In the genomic region with DNA sequence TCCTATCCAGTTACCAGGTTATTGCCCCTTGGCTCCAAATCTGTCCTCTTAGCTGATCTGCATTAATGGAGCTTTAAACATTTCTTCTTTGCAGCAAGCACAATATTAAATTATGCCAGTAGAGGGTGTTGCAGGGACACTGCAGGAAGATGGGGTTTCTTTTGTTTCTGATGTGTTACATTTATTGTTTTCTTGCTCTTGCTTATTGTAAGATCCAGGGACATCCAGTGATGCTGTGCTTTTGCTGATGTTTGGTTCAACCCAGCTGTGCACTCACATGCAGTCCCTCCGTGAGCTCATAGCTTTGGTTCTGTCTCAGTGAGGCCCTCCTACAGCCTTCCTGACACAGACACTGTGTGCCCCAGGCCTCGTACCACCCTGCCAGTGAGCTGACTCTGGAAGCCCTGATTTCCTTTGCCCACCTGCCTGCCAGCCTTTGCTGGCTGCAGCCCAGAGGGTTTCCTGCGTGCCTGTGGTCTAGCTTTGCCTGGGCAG, we compare ENCODE assay signal across 8 cellular contexts.
DNase-seq lines count a peak whose midpoint lies in the region; ATAC-seq and TF ChIP-seq lines count a peak whose summit lies in the region.

No MANE protein-coding gene starts in this region.

- H3K4me3 ChIP-seq in NT2/D1 (ENCODE audit: insufficient read length, low read depth), result no peak overlapping the region
- no peak overlapping the region for H3K4me3 ChIP-seq in cardiac fibroblast (replicated peaks in 1 of 2; ENCODE audit: low read depth in 2 of 2, low read length in 2 of 2)
- H3K4me3 ChIP-seq in stomach, result no peak overlapping the region

- H3K9me3 ChIP-seq in NT2/D1 (ENCODE audit: insufficient read depth, low read length), result no peaks in the 10 kb centered on the region
- H3K9me3 ChIP-seq in stomach, result no peaks in the 10 kb centered on the region

- intact Hi-C loops in stomach (cut with DNase I; ENCODE audit: low total_unique reads), result loop anchor here (10.0 kb wide), 1 partner anchor 462 kb away; no protein-coding TSS in a partner anchor

- H3K27me3 ChIP-seq in NT2/D1 (ENCODE audit: insufficient read depth, insufficient read length) (no peaks in the 10 kb centered on the region), stomach (no peaks in the 10 kb centered on the region)

- H3K4me1 ChIP-seq in NT2/D1 (ENCODE audit: insufficient read depth, insufficient read length), result no peaks in the 10 kb centered on the region
- peaks cover 0 to 4% (median 0%) of the 10 kb centered on the region in 4 donors for H3K4me1 ChIP-seq in stomach

- in situ Hi-C loops in G401 (cut with HindIII; ENCODE audit: low sequenced_read_pairs), result no loop called here

- H3K36me3 ChIP-seq in NT2/D1 (ENCODE audit: insufficient read depth, insufficient read length, low read length) (no peaks in the 10 kb centered on the region), stomach (no peaks in the 10 kb centered on the region)

- H3K9ac ChIP-seq in NT2/D1 (ENCODE audit: insufficient read length, low read depth), result no peak overlapping the region

- DNase-seq in G401 (ENCODE audit: low spot score), result peak; percentile 84
- DNase-seq in HT-29 (ENCODE audit: low spot score), result peak; percentile 60
- peak; percentile 27 for DNase-seq in NT2/D1 (ENCODE audit: low read depth, low spot score)
- peak; percentile 74 to 76 for DNase-seq in cardiac fibroblast (ENCODE audit: low read depth in 2 of 2)
- peak; percentile 63 for DNase-seq in iris pigment epithelial cell (ENCODE audit: low read depth)
- DNase-seq in stomach, result no peak

- no peak for TF ChIP-seq EP300 in stomach (IDR thresholded peaks at IDR 0.05)

- WGBS in stomach, 5 donors, result 59 to 69% (median 62%) methylated on average over 3 of the region's 3 CpGs

- TF ChIP-seq CTCF in cardiac fibroblast (IDR thresholded peaks at IDR 0.05; ENCODE audit: low read depth, low read length), result peak; percentile 80
- TF ChIP-seq CTCF in stomach (IDR thresholded peaks at IDR 0.05), result peak in 5 of 7 experiments; percentile 43 to 52 (median 50)

- no peak overlapping the region for H3K27ac ChIP-seq in stomach

- no peak for TF ChIP-seq POLR2A in stomach (IDR thresholded peaks at IDR 0.05)

- ATAC-seq in GM18861 (IDR thresholded peaks at IDR 0.05; ENCODE audit: unreplicated experiment), result no peak
- no peak for ATAC-seq in HG03139 (IDR thresholded peaks at IDR 0.05; ENCODE audit: unreplicated experiment)
